20 cellular contexts compared by ENCODE assay signal in the genomic region with DNA sequence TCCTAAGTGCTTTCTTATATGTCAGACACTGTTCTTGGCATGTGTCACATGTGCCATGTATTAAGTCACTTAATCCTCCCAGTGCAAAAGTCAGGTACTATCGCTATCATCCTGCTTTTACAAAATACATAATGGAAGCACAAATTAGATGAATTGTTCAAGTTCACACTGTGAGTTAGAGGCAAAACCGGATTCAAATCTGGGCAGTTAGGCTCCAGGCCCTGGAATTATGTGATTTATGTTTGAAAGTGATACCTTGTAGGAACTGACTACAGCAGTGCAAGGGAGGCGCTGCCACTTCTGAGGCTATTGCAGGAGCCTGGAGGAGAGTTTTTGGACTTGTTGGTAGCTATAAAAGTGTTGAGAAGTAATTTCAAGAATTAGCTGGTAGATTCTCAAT.
"Had no signal": no experiment of that assay in that cellular context is flagged by ENCODE, and none has a peak within 500 bp of the region (broad histone marks: within the 10 kb centered on the region; RNA-seq: fewer than 3 reads in every experiment).

No MANE protein-coding gene starts in this region.

- DNase-seq: colonic mucosa; cortex of kidney; dermis blood vessel endothelial cell; dorsolateral prefrontal cortex; effector CD4-positive, alpha-beta T cell; effector memory CD4-positive, alpha-beta T cell; foreskin keratinocyte; heart left ventricle; hypothalamus; immature natural killer cell; islet precursor cell; kidney; kidney glomerular epithelial cell; left colon; left lung; left ventricle myocardium superior; lower lobe of right lung; mesenchymal stem cell; mucosa of descending colon; naive B cell had no signal
